19 cellular contexts compared by ENCODE assay signal in genomic region chr14:98847520-98848468, GRCh38.
A peak's percentile ranks its signal among the peaks of the same experiment; 100 is the strongest.
DNase-seq lines count a peak whose midpoint lies in the region; ATAC-seq lines count a peak whose summit lies in the region.
"Had no signal": no experiment of that assay in that cellular context is flagged by ENCODE, and none has a peak within 500 bp of the region (broad histone marks: within the 10 kb centered on the region; RNA-seq: fewer than 3 reads in every experiment).

No MANE protein-coding gene starts in this region.

- no peak overlapping the region for H3K4me3 Mint-ChIP-seq in activated CD8-positive, alpha-beta memory T cell treated with anti-CD3 and anti-CD28 coated beads, Interleukin-2, amount 10 ng/mL, durations not matched to agents 7 days and 5 days
- H3K4me3 Mint-ChIP-seq in naive thymus-derived CD4-positive, alpha-beta T cell: no peak overlapping the region
- H3K4me3 Mint-ChIP-seq: CD14-positive monocyte; CD8-positive, alpha-beta T cell had no signal

- POLR2A ChIA-PET in naive thymus-derived CD4-positive, alpha-beta T cell (lab: Charles Lee): interaction anchor here (0.9 kb wide), 1 partner anchor 417 kb away, joined by 3 read pairs; no protein-coding TSS in a partner anchor

- no peak overlapping the region for H3K4me3 ChIP-seq in naive thymus-derived CD4-positive, alpha-beta T cell (ENCODE audit: low read length)
- H3K4me3 ChIP-seq: A549, GM23248 had no signal

- no peaks in the 10 kb centered on the region for H3K27me3 ChIP-seq in naive thymus-derived CD4-positive, alpha-beta T cell (ENCODE audit: control insufficient read depth in 2 of 2, insufficient read depth in 2 of 2, low read length in 2 of 2)

- H3K9me3 Mint-ChIP-seq in activated CD8-positive, alpha-beta memory T cell treated with anti-CD3 and anti-CD28 coated beads, Interleukin-2, amount 10 ng/mL, durations not matched to agents 7 days and 5 days (ENCODE audit: low read depth): no peaks in the 10 kb centered on the region
- H3K9me3 Mint-ChIP-seq in naive thymus-derived CD4-positive, alpha-beta T cell: peaks cover 0 to 5% (median 0%) of the 10 kb centered on the region in 11 donors
- H3K9me3 Mint-ChIP-seq: CD8-positive, alpha-beta T cell had no signal

- CTCF ChIA-PET in activated CD8-positive, alpha-beta memory T cell treated with anti-CD3 and anti-CD28 coated beads, Interleukin-2, amount 10 ng/mL, durations not matched to agents 7 days and 5 days (lab: Charles Lee): interaction anchor here (0.7 kb wide), 2 partner anchors 90 to 445 kb away, joined by 3 read pairs; no protein-coding TSS in a partner anchor
- CTCF ChIA-PET in naive thymus-derived CD4-positive, alpha-beta T cell (lab: Charles Lee): no interaction called here

- no peak overlapping the region for H3K27ac Mint-ChIP-seq in activated CD8-positive, alpha-beta memory T cell treated with anti-CD3 and anti-CD28 coated beads, Interleukin-2, amount 10 ng/mL, durations not matched to agents 7 days and 5 days
- no peak overlapping the region for H3K27ac Mint-ChIP-seq in naive thymus-derived CD4-positive, alpha-beta T cell
- H3K27ac Mint-ChIP-seq: CD14-positive monocyte; CD8-positive, alpha-beta T cell had no signal

- H3K4me1 ChIP-seq in naive thymus-derived CD4-positive, alpha-beta T cell (ENCODE audit: control insufficient read depth in 2 of 2, insufficient read depth in 2 of 2, low read length in 2 of 2): no peaks in the 10 kb centered on the region
- H3K4me1 ChIP-seq: A549 had no signal

- no peaks in the 10 kb centered on the region for H3K36me3 ChIP-seq in naive thymus-derived CD4-positive, alpha-beta T cell (ENCODE audit: control insufficient read depth in 2 of 3, insufficient read depth in 3 of 3, low read length in 3 of 3)

- no peaks in the 10 kb centered on the region for H3K36me3 Mint-ChIP-seq in activated CD8-positive, alpha-beta memory T cell treated with anti-CD3 and anti-CD28 coated beads, Interleukin-2, amount 10 ng/mL, durations not matched to agents 7 days and 5 days
- no peaks in the 10 kb centered on the region for H3K36me3 Mint-ChIP-seq in naive thymus-derived CD4-positive, alpha-beta T cell
- H3K36me3 Mint-ChIP-seq: CD14-positive monocyte; CD8-positive, alpha-beta T cell had no signal

- no peak for ATAC-seq in activated CD8-positive, alpha-beta memory T cell treated with anti-CD3 and anti-CD28 coated beads, Interleukin-2, amount 10 ng/mL, durations not matched to agents 7 days and 5 days
- ATAC-seq in sciatic nerve (peak; percentile 92), GM19035 (IDR thresholded peaks at IDR 0.05; ENCODE audit: unreplicated experiment) (no peak)
- no peak for ATAC-seq in naive thymus-derived CD4-positive, alpha-beta T cell
- ATAC-seq: CD8-positive, alpha-beta T cell had no signal

- intact Hi-C loops in sciatic nerve (cut with DNase I): loop anchor here (5.0 kb wide), 1 partner anchor 1990 kb away; no protein-coding TSS in a partner anchor
- intact Hi-C loops in naive thymus-derived CD4-positive, alpha-beta T cell (cut with micrococcal nuclease): no loop called here

- H3K27me3 Mint-ChIP-seq in activated CD8-positive, alpha-beta memory T cell treated with anti-CD3 and anti-CD28 coated beads, Interleukin-2, amount 10 ng/mL, durations not matched to agents 7 days and 5 days: peaks cover 9% of the 10 kb centered on the region
- peaks cover 0 to 8% (median 0%) of the 10 kb centered on the region in 5 donors for H3K27me3 Mint-ChIP-seq in naive thymus-derived CD4-positive, alpha-beta T cell

- H3K9me3 ChIP-seq in naive thymus-derived CD4-positive, alpha-beta T cell (ENCODE audit: control insufficient read depth in 2 of 3, low read length in 3 of 3): no peaks in the 10 kb centered on the region

- H3K4me1 Mint-ChIP-seq in activated CD8-positive, alpha-beta memory T cell treated with anti-CD3 and anti-CD28 coated beads, Interleukin-2, amount 10 ng/mL, durations not matched to agents 7 days and 5 days: peaks cover 14% of the 10 kb centered on the region
- H3K4me1 Mint-ChIP-seq in naive thymus-derived CD4-positive, alpha-beta T cell: peaks cover 4 to 29% (median 17%) of the 10 kb centered on the region in 7 donors
- H3K4me1 Mint-ChIP-seq: CD14-positive monocyte had no signal

- H3K27ac ChIP-seq in naive thymus-derived CD4-positive, alpha-beta T cell (ENCODE audit: low read depth, low read length): no peak overlapping the region
- H3K27ac ChIP-seq: A549, GM23248, HL-60 had no signal

- peak; percentile 40 for DNase-seq in activated CD8-positive, alpha-beta memory T cell treated with anti-CD3 and anti-CD28 coated beads for 24 hours
- DNase-seq in activated CD8-positive, alpha-beta memory T cell treated with anti-CD3 and anti-CD28 coated beads, Interleukin-2, amount 10 ng/mL, durations not matched to agents 7 days and 5 days: no peak
- DNase-seq in H4 (ENCODE audit: low spot score) (peak; percentile 10), M059J (ENCODE audit: low read depth) (peak; percentile 50), sciatic nerve (ENCODE audit: low spot score) (no peak), OCI-M1 (lab: John Stamatoyannopoulos, UW) (no peak)
- DNase-seq in naive thymus-derived CD4-positive, alpha-beta T cell: no peak
- DNase-seq: COR-L47, DMS153, DND-41, GF-D8, GM23248, H7, IMR-90 had no signal

Comparison
In these comparisons a context has a peak if more than half of its experiments do, and no peak if none do; other contexts are left out.
1. DNase-seq: peak in activated CD8-positive, alpha-beta memory T cell treated with anti-CD3 and anti-CD28 coated beads for 24 hours (single experiment), H4 (single experiment) and M059J (single experiment); none in activated CD8-positive, alpha-beta memory T cell treated with anti-CD3 and anti-CD28 coated beads, Interleukin-2, amount 10 ng/mL, durations not matched to agents 7 days and 5 days (single experiment), sciatic nerve (single experiment), OCI-M1 (single experiment) and naive thymus-derived CD4-positive, alpha-beta T cell (0 of 9).